ENCODE assay signal across 28 cellular contexts in genomic region chr7:25253714-25254113, GRCh38. TPM values are rescaled to one million over a fixed set of nuclear protein-coding genes. Genes with fewer than 3 reads are reported as not detected.
"Had no signal": no experiment of that assay in that cellular context is flagged by ENCODE, and none has a peak within 500 bp of the region (broad histone marks: within the 10 kb centered on the region; RNA-seq: fewer than 3 reads in every experiment).

No MANE protein-coding gene starts in this region.

- H3K36me3 ChIP-seq: stomach, suprapubic skin, thoracic aorta, thyroid gland, tibial artery, tibial nerve, transverse colon, upper lobe of left lung, upper lobe of right lung, uterus, vagina had no signal

- H3K4me3 ChIP-seq: stomach, suprapubic skin, testis, thoracic aorta, thyroid gland, tibial artery, tibial nerve, transverse colon, upper lobe of left lung, upper lobe of right lung, uterus, vagina had no signal

- H3K27ac ChIP-seq: stomach, suprapubic skin, testis, thoracic aorta, thyroid gland, tibial artery, tibial nerve, transverse colon, upper lobe of left lung, upper lobe of right lung, uterus, vagina had no signal

- DNase-seq: stimulated activated CD4-positive, alpha-beta T cell treated with anti-CD3 and anti-CD28 coated beads, Interleukin-2, amount 100 ng/mL, for 48 hours; stimulated activated CD4-positive, alpha-beta T cell treated with anti-CD3 and anti-CD28 coated beads, Interleukin-4, amount 100 ng/mL, for 1 hour; stimulated activated CD4-positive, alpha-beta T cell treated with anti-CD3 and anti-CD28 coated beads, Interleukin-4, amount 100 ng/mL, for 24 hours; stimulated activated CD4-positive, alpha-beta T cell treated with anti-CD3 and anti-CD28 coated beads, Interleukin-4, amount 100 ng/mL, for 4 hours; stimulated activated CD8-positive, alpha-beta memory T cell treated with anti-CD3 and anti-CD28 coated beads, Interleukin-4, amount 100 ng/mL, for 48 hours; stimulated activated naive B cell treated with anti-CD40 and anti-IgM and Interleukin-4, amounts not matched to agents 10 μg/mL and 1 μg/mL and 100 μg/mL, for 72 hours; stimulated activated naive CD4-positive, alpha-beta T cell; stimulated activated naive CD4-positive, alpha-beta T cell treated with Interleukin-2 at 50 U/mL for 16 hours; stimulated activated naive CD8-positive, alpha-beta T cell treated with anti-CD3 and anti-CD28 coated beads, Interleukin-15, amount 100 ng/mL, for 72 hours; stimulated activated naive CD8-positive, alpha-beta T cell treated with anti-CD3 and anti-CD28 coated beads, Interleukin-15, Interleukin-2, amounts not matched to agents 100 U/mL and 50 U/mL, for 24 hours; stomach; substantia nigra; testis; thyroid gland; tibial artery; transverse colon; trophoblast cell; upper lobe of left lung; upper lobe of right lung; uterus had no signal

- H3K4me1 ChIP-seq: stomach, suprapubic skin, testis, thyroid gland, tibial artery, tibial nerve, upper lobe of left lung, upper lobe of right lung, uterus, vagina had no signal

- H3K9me3 ChIP-seq: stomach, suprapubic skin, testis, thoracic aorta, thyroid gland, tibial artery, transverse colon, upper lobe of left lung, upper lobe of right lung, uterus, vagina had no signal

- H3K27me3 ChIP-seq: stomach, suprapubic skin, testis, thyroid gland, tibial artery, tibial nerve, transverse colon, upper lobe of left lung, upper lobe of right lung, uterus, vagina had no signal

RNA-seq across cellular contexts. Expression of gene NPVF, which starts 25.4 kb away (rescaled TPM):
- total RNA-seq: stomach, subcutaneous adipose tissue, suprapubic skin, temporal lobe, testis, thoracic aorta, thyroid gland, tibial nerve, transverse colon, upper lobe of left lung, upper lobe of right lung, ureter, urinary bladder, uterus, vagina had no signal
